Comparison of ENCODE assay signal across 26 cellular contexts in the genomic region with DNA sequence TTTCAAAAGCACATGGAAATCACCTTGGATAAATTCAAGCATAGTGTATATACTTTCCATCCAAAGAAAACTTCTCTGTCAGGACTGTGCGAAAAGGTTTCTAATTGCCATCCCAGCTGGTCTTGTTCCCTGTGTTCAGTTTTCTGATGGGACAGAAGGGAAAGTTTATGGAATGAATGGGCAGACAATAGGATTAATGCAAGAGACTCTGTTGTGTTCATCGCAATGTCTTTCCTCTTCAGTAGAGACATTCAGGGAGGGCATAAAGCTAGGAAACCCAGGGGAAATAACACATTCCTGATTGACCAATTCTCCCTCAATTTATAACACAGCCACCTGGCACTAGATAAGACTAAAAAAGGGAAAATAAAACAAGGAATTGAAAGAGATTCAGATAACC.
"Had no signal": no experiment of that assay in that cellular context is flagged by ENCODE, and none has a peak within 500 bp of the region (broad histone marks: within the 10 kb centered on the region; RNA-seq: fewer than 3 reads in every experiment).

No MANE protein-coding gene starts in this region.

- H3K27me3 Mint-ChIP-seq: naive thymus-derived CD4-positive, alpha-beta T cell; stimulated activated naive B cell treated with anti-CD40 and anti-IgM and Interleukin-4, amounts not matched to agents 10 μg/mL and 1 μg/mL and 100 μg/mL, for 72 hours; stimulated activated naive CD8-positive, alpha-beta T cell treated with anti-CD3 and anti-CD28 coated beads, Interleukin-15, Interleukin-2, amounts not matched to agents 100 ng/mL and 50 ng/mL, for 24 hours had no signal

- H3K9me3 Mint-ChIP-seq: nephron; stimulated activated naive B cell treated with anti-CD40 and anti-IgM and Interleukin-4, amounts not matched to agents 10 μg/mL and 1 μg/mL and 100 μg/mL, for 72 hours; stimulated activated naive CD8-positive, alpha-beta T cell treated with anti-CD3 and anti-CD28 coated beads, Interleukin-15, Interleukin-2, amounts not matched to agents 100 ng/mL and 50 ng/mL, for 24 hours had no signal

- H3K27ac ChIP-seq: neutrophil, pancreas, prostate gland, right lobe of liver, sigmoid colon, stomach, thoracic aorta, thyroid gland, tibial nerve, upper lobe of left lung, vagina had no signal

- H3K4me3 Mint-ChIP-seq: naive thymus-derived CD4-positive, alpha-beta T cell; natural killer cell; nephron; neural crest cell; stimulated activated effector memory CD8-positive, alpha-beta T cell treated with anti-CD3 and anti-CD28 coated beads, Interleukin-12 subunit alpha, Interleukin-12 subunit beta, amount 100 ng/mL, for 72 hours; stimulated activated naive B cell treated with anti-CD40 and anti-IgM and Interleukin-4, amounts not matched to agents 10 μg/mL and 1 μg/mL and 100 μg/mL, for 72 hours; stimulated activated naive CD8-positive, alpha-beta T cell treated with anti-CD3 and anti-CD28 coated beads, Interleukin-15, Interleukin-2, amounts not matched to agents 100 ng/mL and 50 ng/mL, for 24 hours had no signal

- H3K4me3 ChIP-seq: pancreas, prostate gland, right lobe of liver, sigmoid colon, stomach, thoracic aorta, thyroid gland, tibial nerve, upper lobe of left lung, vagina had no signal

- H3K27ac Mint-ChIP-seq: naive thymus-derived CD4-positive, alpha-beta T cell; natural killer cell; nephron; stimulated activated effector memory CD8-positive, alpha-beta T cell treated with anti-CD3 and anti-CD28 coated beads, Interleukin-12 subunit alpha, Interleukin-12 subunit beta, amount 100 ng/mL, for 72 hours; stimulated activated naive B cell treated with anti-CD40 and anti-IgM and Interleukin-4, amounts not matched to agents 10 μg/mL and 1 μg/mL and 100 μg/mL, for 72 hours; stimulated activated naive CD8-positive, alpha-beta T cell treated with anti-CD3 and anti-CD28 coated beads, Interleukin-15, Interleukin-2, amounts not matched to agents 100 ng/mL and 50 ng/mL, for 24 hours had no signal

- H3K9me3 ChIP-seq: neutrophil, pancreas, prostate gland, right lobe of liver, sigmoid colon, stomach, thoracic aorta, thyroid gland, tibial nerve, upper lobe of left lung, vagina had no signal

- H3K36me3 Mint-ChIP-seq: naive thymus-derived CD4-positive, alpha-beta T cell; natural killer cell; stimulated activated effector memory CD8-positive, alpha-beta T cell treated with anti-CD3 and anti-CD28 coated beads, Interleukin-12 subunit alpha, Interleukin-12 subunit beta, amount 100 ng/mL, for 72 hours; stimulated activated naive B cell treated with anti-CD40 and anti-IgM and Interleukin-4, amounts not matched to agents 10 μg/mL and 1 μg/mL and 100 μg/mL, for 72 hours had no signal

- H3K4me1 Mint-ChIP-seq: naive thymus-derived CD4-positive, alpha-beta T cell; natural killer cell; stimulated activated effector memory CD8-positive, alpha-beta T cell treated with anti-CD3 and anti-CD28 coated beads, Interleukin-12 subunit alpha, Interleukin-12 subunit beta, amount 100 ng/mL, for 72 hours; stimulated activated naive B cell treated with anti-CD40 and anti-IgM and Interleukin-4, amounts not matched to agents 10 μg/mL and 1 μg/mL and 100 μg/mL, for 72 hours had no signal

- DNase-seq: naive thymus-derived CD4-positive, alpha-beta T cell; natural killer cell; nucleus accumbens; pancreas; retina; right cardiac atrium; right lobe of liver; sigmoid colon; small intestine; stimulated activated CD4-positive, alpha-beta T cell treated with anti-CD3 and anti-CD28 coated beads, Interleukin-1b, Interleukin-23, amount 100 ng/mL, for 48 hours; stimulated activated CD4-positive, alpha-beta T cell treated with anti-CD3 and anti-CD28 coated beads, Interleukin-4, amount 100 ng/mL, for 1 hour; stimulated activated naive B cell treated with anti-CD40 and anti-IgM and Interleukin-4, amounts not matched to agents 10 μg/mL and 1 μg/mL and 100 μg/mL, for 72 hours; stimulated activated naive CD4-positive, alpha-beta T cell treated with Interleukin-2 at 50 U/mL for 16 hours; stomach; thyroid gland; trophoblast cell; upper lobe of left lung had no signal

- H3K27me3 ChIP-seq: neutrophil, pancreas, right lobe of liver, sigmoid colon, stomach, thyroid gland, tibial nerve, upper lobe of left lung, vagina had no signal

- H3K4me1 ChIP-seq: pancreas, prostate gland, right lobe of liver, stomach, thyroid gland, upper lobe of left lung, vagina had no signal

- H3K36me3 ChIP-seq: neutrophil, pancreas, prostate gland, right lobe of liver, sigmoid colon, stomach, thoracic aorta, thyroid gland, tibial nerve, upper lobe of left lung, vagina had no signal
